In the genomic region with DNA sequence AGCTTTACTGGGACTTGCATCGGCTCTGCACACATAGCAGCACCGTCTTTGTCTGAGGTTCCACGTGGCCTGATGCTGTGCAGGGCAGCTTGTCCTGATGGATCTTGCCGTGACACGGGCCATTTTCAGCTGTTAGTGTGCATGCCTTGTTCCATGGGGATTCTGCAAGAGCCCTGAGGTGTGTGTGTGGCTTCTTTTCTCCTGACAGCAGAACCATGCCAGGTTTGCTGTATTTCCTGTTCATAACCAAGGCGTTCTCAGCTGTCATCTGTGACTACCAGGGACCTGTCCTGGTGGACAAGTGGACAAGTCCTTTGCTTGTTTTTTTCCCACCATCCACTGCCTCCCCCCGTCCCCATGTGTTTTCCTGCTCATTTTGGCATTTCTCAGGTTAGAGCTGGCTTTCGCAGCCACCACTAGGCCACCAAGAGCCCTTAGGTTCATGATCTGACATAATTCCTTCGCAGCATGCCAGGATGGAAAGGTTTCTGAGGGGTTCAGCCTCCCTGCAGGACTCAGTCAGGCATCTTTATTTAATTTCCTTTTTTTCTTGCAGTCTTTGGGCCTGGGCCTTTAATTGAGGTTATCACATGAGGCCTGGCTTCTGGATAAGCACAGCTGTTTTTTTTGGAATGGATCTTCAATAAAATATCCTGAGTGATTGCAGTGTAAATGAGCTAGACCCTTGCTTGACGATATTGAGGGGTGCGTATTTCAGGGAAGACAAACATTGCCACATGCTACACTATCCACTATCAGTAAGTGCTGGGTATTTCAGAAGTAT, we compare ENCODE assay signal across 1 cellular context.
TF ChIP-seq lines count a peak whose summit lies in the region.

No MANE protein-coding gene starts in this region.

TF ChIP-seq in SK-N-SH, 30 proteins besides CTCF, POLR2A, EP300 and RAD21 (continued from another document):
- TF ChIP-seq, protein P1, sequence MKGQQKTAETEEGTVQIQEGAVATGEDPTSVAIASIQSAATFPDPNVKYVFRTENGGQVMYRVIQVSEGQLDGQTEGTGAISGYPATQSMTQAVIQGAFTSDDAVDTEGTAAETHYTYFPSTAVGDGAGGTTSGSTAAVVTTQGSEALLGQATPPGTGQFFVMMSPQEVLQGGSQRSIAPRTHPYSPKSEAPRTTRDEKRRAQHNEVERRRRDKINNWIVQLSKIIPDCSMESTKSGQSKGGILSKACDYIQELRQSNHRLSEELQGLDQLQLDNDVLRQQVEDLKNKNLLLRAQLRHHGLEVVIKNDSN (IDR thresholded peaks at IDR 0.05; ENCODE audit: borderline replicate concordance, low read depth) = no peak
- TF ChIP-seq YY1 (IDR thresholded peaks at IDR 0.05; ENCODE audit: low read depth) (no peak), JUND (IDR thresholded peaks at IDR 0.05) (no peak), TAF1 (IDR thresholded peaks at IDR 0.05; ENCODE audit: borderline replicate concordance, low read depth, low read length) (no peak)
- TF ChIP-seq, protein P2, sequence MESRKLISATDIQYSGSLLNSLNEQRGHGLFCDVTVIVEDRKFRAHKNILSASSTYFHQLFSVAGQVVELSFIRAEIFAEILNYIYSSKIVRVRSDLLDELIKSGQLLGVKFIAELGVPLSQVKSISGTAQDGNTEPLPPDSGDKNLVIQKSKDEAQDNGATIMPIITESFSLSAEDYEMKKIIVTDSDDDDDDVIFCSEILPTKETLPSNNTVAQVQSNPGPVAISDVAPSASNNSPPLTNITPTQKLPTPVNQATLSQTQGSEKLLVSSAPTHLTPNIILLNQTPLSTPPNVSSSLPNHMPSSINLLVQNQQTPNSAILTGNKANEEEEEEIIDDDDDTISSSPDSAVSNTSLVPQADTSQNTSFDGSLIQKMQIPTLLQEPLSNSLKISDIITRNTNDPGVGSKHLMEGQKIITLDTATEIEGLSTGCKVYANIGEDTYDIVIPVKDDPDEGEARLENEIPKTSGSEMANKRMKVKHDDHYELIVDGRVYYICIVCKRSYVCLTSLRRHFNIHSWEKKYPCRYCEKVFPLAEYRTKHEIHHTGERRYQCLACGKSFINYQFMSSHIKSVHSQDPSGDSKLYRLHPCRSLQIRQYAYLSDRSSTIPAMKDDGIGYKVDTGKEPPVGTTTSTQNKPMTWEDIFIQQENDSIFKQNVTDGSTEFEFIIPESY (IDR thresholded peaks at IDR 0.05; ENCODE audit: borderline replicate concordance, low read depth) = no peak
